16 cellular contexts compared by ENCODE assay signal in the genomic region with DNA sequence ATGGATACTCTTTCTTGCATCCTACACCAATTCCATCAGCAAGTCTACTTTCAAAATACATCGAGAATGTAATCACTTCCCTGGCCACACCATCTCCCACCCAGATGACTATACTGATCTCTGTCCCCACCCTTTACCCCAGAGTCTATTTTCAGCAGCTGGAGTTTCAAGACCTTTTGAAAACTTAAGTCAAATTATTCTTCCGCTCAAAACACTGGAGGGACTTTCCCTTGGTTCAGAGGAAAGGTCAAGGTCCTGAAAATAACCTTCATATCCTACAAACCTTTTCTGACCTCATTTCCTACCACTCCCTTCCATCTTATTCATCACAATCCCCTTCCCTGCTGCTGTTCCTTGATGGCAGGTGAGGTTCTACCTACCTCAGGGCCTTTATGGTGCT.
A peak's percentile ranks its signal among the peaks of the same experiment; 100 is the strongest.
DNase-seq lines count a peak whose midpoint lies in the region; ATAC-seq and TF ChIP-seq lines count a peak whose summit lies in the region.
"Had no signal": no experiment of that assay in that cellular context is flagged by ENCODE, and none has a peak within 500 bp of the region (broad histone marks: within the 10 kb centered on the region; RNA-seq: fewer than 3 reads in every experiment).

No MANE protein-coding gene starts in this region.

- CTCF ChIA-PET in GM10248 (lab: Yijun Ruan, JAX) = no interaction called here

- POLR2A ChIA-PET in GM10248 (lab: Yijun Ruan, JAX) = no interaction called here

- ATAC-seq in GM19025 (IDR thresholded peaks at IDR 0.05; ENCODE audit: low read depth, unreplicated experiment) = peak; percentile 98
- ATAC-seq in GM21576 (IDR thresholded peaks at IDR 0.05; ENCODE audit: unreplicated experiment) = peak; percentile 92
- ATAC-seq in HG03060 (IDR thresholded peaks at IDR 0.05; ENCODE audit: low read depth, unreplicated experiment) = peak; percentile 71
- ATAC-seq in HG03354 (IDR thresholded peaks at IDR 0.05; ENCODE audit: poor library complexity, severe bottlenecking, unreplicated experiment) = no peak

- DNase-seq in GM10248 (ENCODE audit: extremely low spot score) (peak; percentile 23), COLO829 (ENCODE audit: low spot score) (no peak)
- DNase-seq in activated CD4-positive, alpha-beta T cell treated with anti-CD3 and anti-CD28 coated beads, Interleukin-2, amount 50 U/mL, for 1 hour = no peak
- no peak for DNase-seq in stimulated activated CD4-positive, alpha-beta T cell treated with anti-CD3 and anti-CD28 coated beads, Interleukin-2, amount 100 ng/mL, for 24 hours
- DNase-seq: activated CD4-positive, CD25-positive, alpha-beta regulatory T cell treated with anti-CD3 and anti-CD28 coated beads, Interleukin-2, amount 50 U/mL, for 72 hours; adrenal gland; GM23248; NCI-H1436 treated with DMSO at 0.1 percent for 48 hours; NCI-H69; ovary; RPMI8226; thyroid gland had no signal

- no peak for TF ChIP-seq CTCF in GM10248 (IDR thresholded peaks at IDR 0.05; ENCODE audit: control extremely low read depth, extremely low read depth, low read depth, missing control alignments)
